Comparison of ENCODE assay signal across 28 cellular contexts in genomic region chr19:54521860-54522513, GRCh38. TPM values are rescaled to one million over a fixed set of nuclear protein-coding genes. Genes with fewer than 3 reads are reported as not detected.
A peak's percentile ranks its signal among the peaks of the same experiment; 100 is the strongest.
DNase-seq lines count a peak whose midpoint lies in the region; ATAC-seq lines count a peak whose summit lies in the region.
"Had no signal": no experiment of that assay in that cellular context is flagged by ENCODE, and none has a peak within 500 bp of the region (broad histone marks: within the 10 kb centered on the region; RNA-seq: fewer than 3 reads in every experiment).

No MANE protein-coding gene starts in this region.

- H3K9me3 Mint-ChIP-seq in activated T-cell treated with anti-CD3 and anti-CD28 coated beads, Interleukin-2, amount 50 U/mL, for 24 hours, result peaks cover 4% of the 10 kb centered on the region
- no peaks in the 10 kb centered on the region for H3K9me3 Mint-ChIP-seq in activated naive CD8-positive, alpha-beta T cell (ENCODE audit: low read depth)

- peak; percentile 27 for ATAC-seq in GM19452 (IDR thresholded peaks at IDR 0.05; ENCODE audit: unreplicated experiment)
- no peak for ATAC-seq in HG03097 (IDR thresholded peaks at IDR 0.05; ENCODE audit: low FRiP score, unreplicated experiment)
- no peak for ATAC-seq in HG02852 (IDR thresholded peaks at IDR 0.05; ENCODE audit: unreplicated experiment)
- ATAC-seq: body of pancreas, HCT116, Right ventricle myocardium inferior, sciatic nerve had no signal

- no peak overlapping the region for H3K9ac ChIP-seq in trophoblast cell (ENCODE audit: low read length)

- no peaks in the 10 kb centered on the region for H3K36me3 ChIP-seq in trophoblast cell (ENCODE audit: control insufficient read depth in 1 of 2, insufficient read depth in 2 of 2, low read length in 2 of 2)
- H3K36me3 ChIP-seq: left ventricle myocardium inferior had no signal

- H2AK5ac ChIP-seq in trophoblast cell (ENCODE audit: low read length), result no peak overlapping the region

- no peak overlapping the region for H3K4ac ChIP-seq in trophoblast cell (ENCODE audit: low read depth, low read length)

- no peak for DNase-seq in activated T-cell treated with anti-CD3 and anti-CD28 coated beads, Interleukin-2, amount 50 U/mL, for 24 hours
- DNase-seq in activated T-cell treated with anti-CD3 and anti-CD28 coated beads for 4 hours (no peak), trophoblast cell (no peak), cerebellum (ENCODE audit: low spot score) (no peak)
- DNase-seq: ACHN; activated CD4-positive, CD25-positive, alpha-beta regulatory T cell treated with anti-CD3 and anti-CD28 coated beads, Interleukin-2, amount 50 U/mL, for 72 hours; body of pancreas; effector CD8-positive, alpha-beta T cell; foreskin melanocyte; Karpas-422; left ventricle myocardium inferior; midbrain; NCI-H187; NCI-H2227 treated with DMSO at 0.1 percent for 48 hours; NCI-H82; posterior cingulate gyrus; stimulated activated CD8-positive, alpha-beta memory T cell treated with anti-CD3 and anti-CD28 coated beads, Interleukin-4, amount 100 ng/mL, for 48 hours had no signal

- H2BK5ac ChIP-seq in trophoblast cell (ENCODE audit: low read depth, low read length, poor library complexity), result no peak overlapping the region

- H2BK12ac ChIP-seq in trophoblast cell (ENCODE audit: low read length), result no peak overlapping the region

- H3K18ac ChIP-seq in trophoblast cell (ENCODE audit: low read length), result no peak overlapping the region

- peaks cover 59% of the 10 kb centered on the region for H3K4me1 Mint-ChIP-seq in activated T-cell treated with anti-CD3 and anti-CD28 coated beads, Interleukin-2, amount 50 U/mL, for 24 hours (ENCODE audit: low read depth)
- H3K4me1 Mint-ChIP-seq in activated naive CD8-positive, alpha-beta T cell (ENCODE audit: low read depth), result peaks cover 53% of the 10 kb centered on the region

- H3K4me1 ChIP-seq in trophoblast cell (ENCODE audit: control insufficient read depth in 1 of 2, insufficient read depth in 2 of 2, low read length in 2 of 2), result no peaks in the 10 kb centered on the region
- H3K4me1 ChIP-seq: body of pancreas had no signal

- H2BK120ac ChIP-seq in trophoblast cell (ENCODE audit: insufficient read depth, low read length, poor library complexity), result no peak overlapping the region

- no peak overlapping the region for H3K14ac ChIP-seq in trophoblast cell (ENCODE audit: low read length)

- H3K4me2 ChIP-seq in trophoblast cell (ENCODE audit: low read length), result no peak overlapping the region
- H3K4me2 ChIP-seq: hepatocyte had no signal

- no peaks in the 10 kb centered on the region for H3K79me1 ChIP-seq in trophoblast cell (ENCODE audit: low read length)

- H3K27ac ChIP-seq in trophoblast cell (ENCODE audit: low read depth, low read length), result no peak overlapping the region
- H3K27ac ChIP-seq: body of pancreas, hepatocyte, left ventricle myocardium inferior had no signal

- H3K4me3 Mint-ChIP-seq in activated T-cell treated with anti-CD3 and anti-CD28 coated beads, Interleukin-2, amount 50 U/mL, for 24 hours, result peak overlapping the region; percentile 38
- H3K4me3 Mint-ChIP-seq in activated naive CD8-positive, alpha-beta T cell, result peak overlapping the region; percentile 72

- H4K12ac ChIP-seq in trophoblast cell (ENCODE audit: low read depth, low read length), result no peak overlapping the region

- no peaks in the 10 kb centered on the region for H3K36me3 Mint-ChIP-seq in activated T-cell treated with anti-CD3 and anti-CD28 coated beads, Interleukin-2, amount 50 U/mL, for 24 hours (ENCODE audit: low read depth)
- H3K36me3 Mint-ChIP-seq in activated naive CD8-positive, alpha-beta T cell, result no peaks in the 10 kb centered on the region
- H3K36me3 Mint-ChIP-seq: CD14-positive monocyte had no signal

- no peak overlapping the region for H2AFZ ChIP-seq in trophoblast cell (ENCODE audit: insufficient read depth, low read length, poor library complexity)
- H2AFZ ChIP-seq: hepatocyte had no signal

- H3K9me3 ChIP-seq in trophoblast cell (ENCODE audit: insufficient read depth, low read depth, low read length), result peaks cover 27% of the 10 kb centered on the region
- H3K9me3 ChIP-seq: body of pancreas, left ventricle myocardium inferior had no signal

- H3K23ac ChIP-seq in trophoblast cell (ENCODE audit: low read length), result no peak overlapping the region

- peaks cover 27% of the 10 kb centered on the region for H3K27me3 Mint-ChIP-seq in activated T-cell treated with anti-CD3 and anti-CD28 coated beads, Interleukin-2, amount 50 U/mL, for 24 hours
- H3K27me3 Mint-ChIP-seq in activated naive CD8-positive, alpha-beta T cell, result peaks cover 9% of the 10 kb centered on the region

- H3K4me3 ChIP-seq in trophoblast cell (ENCODE audit: low read depth, low read length), result peak overlapping the region; percentile 56
- H3K4me3 ChIP-seq: body of pancreas, hepatocyte, left ventricle myocardium inferior had no signal

- WGBS in trophoblast cell (ENCODE audit: extremely low coverage, insufficient coverage, insufficient read length), result no CpG with 5 or more reads among the region's 6 CpGs

- no peaks in the 10 kb centered on the region for H3K79me2 ChIP-seq in trophoblast cell (ENCODE audit: control insufficient read depth, insufficient read depth, low read length, poor library complexity)
- H3K79me2 ChIP-seq: hepatocyte had no signal

- no peak overlapping the region for H4K8ac ChIP-seq in trophoblast cell (ENCODE audit: low read depth, low read length)

- H3K27ac Mint-ChIP-seq in activated T-cell treated with anti-CD3 and anti-CD28 coated beads, Interleukin-2, amount 50 U/mL, for 24 hours, result peak overlapping the region; percentile 70
- H3K27ac Mint-ChIP-seq in activated naive CD8-positive, alpha-beta T cell, result peak overlapping the region; percentile 61

- no peak overlapping the region for H4K91ac ChIP-seq in trophoblast cell (ENCODE audit: low read depth, low read length)

- no peaks in the 10 kb centered on the region for H3K27me3 ChIP-seq in trophoblast cell (ENCODE audit: insufficient read depth, low read length)
- H3K27me3 ChIP-seq: hepatocyte had no signal

RNA-seq across cellular contexts. Expression of gene LAIR2, which starts 19.4 kb away (rescaled TPM):
- not detected in 2 replicates for polyA plus RNA-seq in trophoblast cell (2013)
- total RNA-seq in cerebellum, result not detected
- total RNA-seq: body of pancreas, hepatocyte, left ventricle myocardium inferior, Right ventricle myocardium inferior, urinary bladder had no signal
- polyA plus RNA-seq: hepatocyte, neural cell, urinary bladder had no signal

RNA-seq across cellular contexts. Expression of gene CDC42EP5, which starts 48.9 kb away (rescaled TPM):
- polyA plus RNA-seq in trophoblast cell (2013), result 9.5 and 12.2 TPM in 2 replicates
- 3.9 TPM for total RNA-seq in cerebellum
- polyA plus RNA-seq: CD14-positive monocyte, neural cell had no signal

RNA-seq across cellular contexts. Expression of gene LILRA2, which starts 51.6 kb away (rescaled TPM):
- polyA plus RNA-seq in trophoblast cell (2013), result not detected in 2 replicates
- total RNA-seq in cerebellum, result 0.27 TPM
- total RNA-seq: hepatocyte had no signal
- polyA plus RNA-seq: hepatocyte, neural cell had no signal

RNA-seq across cellular contexts. Expression of gene LENG9, which starts 58.4 kb away (rescaled TPM):
- 0.68 and 0.73 TPM in 2 replicates for polyA plus RNA-seq in trophoblast cell (2013)
- 1.3 TPM for total RNA-seq in cerebellum
